Comparison of ENCODE assay signal across 26 cellular contexts in the genomic region with DNA sequence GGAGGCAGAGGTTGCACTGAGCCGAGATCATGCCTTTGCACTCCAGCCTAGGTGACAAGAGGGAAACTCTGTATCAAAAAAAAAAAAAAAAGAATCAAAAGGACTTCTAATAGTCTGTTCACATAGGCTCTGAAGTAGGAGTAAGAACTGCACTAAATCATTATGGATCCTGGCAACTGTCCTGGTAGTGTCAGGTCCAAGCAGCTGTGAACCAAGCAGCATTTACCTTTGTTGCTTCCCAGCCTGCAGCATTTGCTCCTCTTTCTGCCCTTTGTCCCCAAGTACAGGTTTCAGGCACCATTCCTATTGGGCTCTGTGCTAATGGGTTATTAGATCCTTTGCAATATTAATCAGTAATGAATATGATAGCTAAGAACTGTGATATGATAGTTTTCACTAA.
DNase-seq lines count a peak whose midpoint lies in the region; ATAC-seq and TF ChIP-seq lines count a peak whose summit lies in the region.
"Had no signal": no experiment of that assay in that cellular context is flagged by ENCODE, and none has a peak within 500 bp of the region (broad histone marks: within the 10 kb centered on the region; RNA-seq: fewer than 3 reads in every experiment).

No MANE protein-coding gene starts in this region.

- no peaks in the 10 kb centered on the region for H3K27me3 ChIP-seq in HCT116 (ENCODE audit: insufficient read depth, low read length)
- H3K27me3 ChIP-seq: esophagus squamous epithelium, ovary had no signal

- peaks cover 21 to 37% of the 10 kb centered on the region in 2 experiments for H3K4me1 ChIP-seq in HCT116 (ENCODE audit: control insufficient read depth in 1 of 2, insufficient read depth in 2 of 2, low read length in 2 of 2)
- H3K4me1 ChIP-seq: esophagus squamous epithelium had no signal

- POLR2A ChIA-PET in HCT116 (lab: Charles Lee) = no interaction called here
- POLR2A ChIA-PET in activated CD8-positive, alpha-beta T cell treated with anti-CD3 and anti-CD28 coated beads for 36 hours (lab: Charles Lee) = no interaction called here

- H3K4me3 Mint-ChIP-seq in activated CD8-positive, alpha-beta T cell treated with anti-CD3 and anti-CD28 coated beads for 36 hours = no peak overlapping the region
- no peak overlapping the region for H3K4me3 Mint-ChIP-seq in activated T-helper 17 cell treated with anti-CD3 and anti-CD28 coated beads, Interleukin-2, amount 50 U/mL, for 72 hours
- H3K4me3 Mint-ChIP-seq: activated CD4-positive, alpha-beta memory T cell treated with anti-CD3 and anti-CD28 coated beads for 36 hours; activated naive CD4-positive, alpha-beta T cell treated with anti-CD3 and anti-CD28 coated beads, Interleukin-2, amount 50 U/mL, for 24 hours; CD14-positive monocyte; memory B cell; T-helper 2 cell treated with Interferon-gamma antibody and Interleukin-4, amounts not matched to agents 5 μg/mL and 100 μg/mL, for 36 hours had no signal

- H3K9me3 ChIP-seq in HCT116 (ENCODE audit: control insufficient read depth in 1 of 2, insufficient read depth in 1 of 2, low read depth in 1 of 2, low read length in 2 of 2) = no peaks in the 10 kb centered on the region
- H3K9me3 ChIP-seq: esophagus squamous epithelium, ovary had no signal

- no peak overlapping the region for H3K4me3 ChIP-seq in AG10803 (ENCODE audit: low read length)
- peak overlapping the region in 1 of 2 experiments; percentile 35; a peak in 1 of 4 replicates for H3K4me3 ChIP-seq in HCT116 (replicated peaks in 1 of 2; ENCODE audit: low read depth in 1 of 2, low read length in 2 of 2)
- H3K4me3 ChIP-seq: esophagus squamous epithelium, ovary had no signal

- H3K4me1 Mint-ChIP-seq in activated CD8-positive, alpha-beta T cell treated with anti-CD3 and anti-CD28 coated beads for 36 hours (ENCODE audit: low read depth) = no peaks in the 10 kb centered on the region
- no peaks in the 10 kb centered on the region for H3K4me1 Mint-ChIP-seq in activated T-helper 17 cell treated with anti-CD3 and anti-CD28 coated beads, Interleukin-2, amount 50 U/mL, for 72 hours
- H3K4me1 Mint-ChIP-seq: activated naive CD4-positive, alpha-beta T cell treated with anti-CD3 and anti-CD28 coated beads, Interleukin-2, amount 50 U/mL, for 24 hours; CD14-positive monocyte; memory B cell had no signal

- peak overlapping the region; percentile 77 for H3K4me2 ChIP-seq in HCT116 (ENCODE audit: low read length)

- CTCF ChIA-PET in HCT116 (lab: Charles Lee) = no interaction called here
- CTCF ChIA-PET in activated CD8-positive, alpha-beta T cell treated with anti-CD3 and anti-CD28 coated beads for 36 hours (lab: Charles Lee) = no interaction called here

- TF ChIP-seq POLR2A in HCT116 (IDR thresholded peaks at IDR 0.05; ENCODE audit: borderline replicate concordance, extremely low read depth, insufficient read depth, insufficient read length) = no peak

- H3K9me3 Mint-ChIP-seq in activated CD8-positive, alpha-beta T cell treated with anti-CD3 and anti-CD28 coated beads for 36 hours = no peaks in the 10 kb centered on the region
- no peaks in the 10 kb centered on the region for H3K9me3 Mint-ChIP-seq in activated T-helper 17 cell treated with anti-CD3 and anti-CD28 coated beads, Interleukin-2, amount 50 U/mL, for 72 hours
- H3K9me3 Mint-ChIP-seq: activated naive CD4-positive, alpha-beta T cell treated with anti-CD3 and anti-CD28 coated beads, Interleukin-2, amount 50 U/mL, for 24 hours; memory B cell; T-helper 2 cell treated with Interferon-gamma antibody and Interleukin-4, amounts not matched to agents 5 μg/mL and 100 μg/mL, for 36 hours had no signal

- RAD21 ChIA-PET in HCT116 (lab: Charles Lee; ENCODE audit: low non-redundant PET in 1 of 2, low total read pairs in 2 of 2, uncharacterized antibody in 2 of 2, unreplicated experiment in 2 of 2) = no interaction called here

- TF ChIP-seq CTCF in AG10803 (conservative IDR thresholded peaks at IDR 0.05; ENCODE audit: low read length) (no peak), HCT116 (IDR thresholded peaks at IDR 0.05 in 2 of 3, conservative IDR thresholded peaks at IDR 0.05 in 1 of 3; ENCODE audit: borderline replicate concordance in 1 of 3, insufficient read depth in 1 of 3, low read depth in 2 of 3, low read length in 2 of 3) (no peak)
- TF ChIP-seq CTCF in activated CD8-positive, alpha-beta T cell treated with anti-CD3 and anti-CD28 coated beads for 36 hours (IDR thresholded peaks at IDR 0.05) = no peak

- no peak overlapping the region for H3K9ac ChIP-seq in HCT116 (ENCODE audit: low read length)

- no peaks in the 10 kb centered on the region for H3K79me2 ChIP-seq in HCT116 (ENCODE audit: insufficient read depth, low read length)

- no peaks in the 10 kb centered on the region for H4K20me1 ChIP-seq in HCT116 (ENCODE audit: insufficient read depth)

- peak; percentile 2 for DNase-seq in AG10803 (ENCODE audit: low read depth)
- no peak for DNase-seq in HCT116 (ENCODE audit: low read depth, low spot score)
- DNase-seq in RPMI7951 (ENCODE audit: low read depth) = peak; percentile 28
- peak; percentile 18 for DNase-seq in left kidney (ENCODE audit: low read depth, low spot score)
- no peak for DNase-seq in COLO668 (lab: John Stamatoyannopoulos, UW; ENCODE audit: unreplicated experiment)
- DNase-seq in iPS-NIHi11 (ENCODE audit: low spot score) = no peak
- DNase-seq in activated CD8-positive, alpha-beta T cell treated with anti-CD3 and anti-CD28 coated beads for 36 hours = no peak
- DNase-seq: activated CD4-positive, alpha-beta memory T cell treated with anti-CD3 and anti-CD28 coated beads for 36 hours; activated CD4-positive, alpha-beta T cell treated with anti-CD3 and anti-CD28 coated beads for 1 hour; activated CD8-positive, alpha-beta memory T cell treated with anti-CD3 and anti-CD28 coated beads, Interleukin-2, amount 50 U/mL, for 48 hours; amniotic stem cell; esophagus squamous epithelium; KG1; left colon; MM.1S; NCI-H1436; NCI-H524 treated with DMSO at 0.1 percent for 48 hours; ovary; stimulated activated CD4-positive, alpha-beta T cell treated with anti-CD3 and anti-CD28 coated beads, Interleukin-2, amount 100 ng/mL, for 24 hours; stimulated activated naive CD8-positive, alpha-beta T cell treated with anti-CD3 and anti-CD28 coated beads, Interleukin-15, Interleukin-2, amounts not matched to agents 100 U/mL and 50 U/mL, for 24 hours had no signal

- no peak overlapping the region for H3K27ac Mint-ChIP-seq in activated CD8-positive, alpha-beta T cell treated with anti-CD3 and anti-CD28 coated beads for 36 hours
- H3K27ac Mint-ChIP-seq in activated T-helper 17 cell treated with anti-CD3 and anti-CD28 coated beads, Interleukin-2, amount 50 U/mL, for 72 hours = no peak overlapping the region
- H3K27ac Mint-ChIP-seq: activated CD4-positive, alpha-beta memory T cell treated with anti-CD3 and anti-CD28 coated beads for 36 hours; activated naive CD4-positive, alpha-beta T cell treated with anti-CD3 and anti-CD28 coated beads, Interleukin-2, amount 50 U/mL, for 24 hours; CD14-positive monocyte; memory B cell; T-helper 2 cell treated with Interferon-gamma antibody and Interleukin-4, amounts not matched to agents 5 μg/mL and 100 μg/mL, for 36 hours had no signal

- peaks cover 4% of the 10 kb centered on the region for H3K27me3 Mint-ChIP-seq in activated CD8-positive, alpha-beta T cell treated with anti-CD3 and anti-CD28 coated beads for 36 hours
- H3K27me3 Mint-ChIP-seq in activated T-helper 17 cell treated with anti-CD3 and anti-CD28 coated beads, Interleukin-2, amount 50 U/mL, for 72 hours = no peaks in the 10 kb centered on the region
- H3K27me3 Mint-ChIP-seq: activated CD4-positive, alpha-beta memory T cell treated with anti-CD3 and anti-CD28 coated beads for 36 hours had no signal

- peak overlapping the region; percentile 22 for H2AFZ ChIP-seq in HCT116 (ENCODE audit: low read depth, low read length, poor library complexity, severe bottlenecking)

- ATAC-seq in HCT116 = peak; percentile 28; the same call in 1 of the 2 replicates
- no peak for ATAC-seq in activated CD8-positive, alpha-beta T cell treated with anti-CD3 and anti-CD28 coated beads for 36 hours
- no peak for ATAC-seq in activated T-helper 17 cell treated with anti-CD3 and anti-CD28 coated beads, Interleukin-2, amount 50 U/mL, for 72 hours (replicated peaks)
- ATAC-seq: left colon; Panc1; stimulated activated naive CD8-positive, alpha-beta T cell treated with anti-CD3 and anti-CD28 coated beads, Interleukin-15, Interleukin-2, amounts not matched to agents 100 U/mL and 50 U/mL, for 24 hours had no signal

- no peaks in the 10 kb centered on the region for H3K36me3 Mint-ChIP-seq in activated CD8-positive, alpha-beta T cell treated with anti-CD3 and anti-CD28 coated beads for 36 hours (ENCODE audit: low read depth)
- H3K36me3 Mint-ChIP-seq in activated T-helper 17 cell treated with anti-CD3 and anti-CD28 coated beads, Interleukin-2, amount 50 U/mL, for 72 hours (ENCODE audit: low read depth) = no peaks in the 10 kb centered on the region
- H3K36me3 Mint-ChIP-seq: activated CD4-positive, alpha-beta memory T cell treated with anti-CD3 and anti-CD28 coated beads for 36 hours; activated naive CD4-positive, alpha-beta T cell treated with anti-CD3 and anti-CD28 coated beads, Interleukin-2, amount 50 U/mL, for 24 hours; CD14-positive monocyte; memory B cell had no signal

- no peak overlapping the region for H3K27ac ChIP-seq in HCT116 (ENCODE audit: low read depth, low read length)
- H3K27ac ChIP-seq: esophagus squamous epithelium, ovary had no signal

- no peak for TF ChIP-seq RAD21 in HCT116 (IDR thresholded peaks at IDR 0.05; ENCODE audit: low read depth)

- no TSS peak for BruUV-seq in HCT116 (replicated peaks; lab: Mats Ljungman, UMichigan)

- no peaks in the 10 kb centered on the region for H3K36me3 ChIP-seq in HCT116 (ENCODE audit: control insufficient read depth in 1 of 2, insufficient read depth in 2 of 2, low read length in 2 of 2)
- H3K36me3 ChIP-seq: esophagus squamous epithelium, ovary had no signal

- intact Hi-C loops in HCT116 (cut with micrococcal nuclease) = no loop called here
- intact Hi-C loops in activated CD8-positive, alpha-beta T cell treated with anti-CD3 and anti-CD28 coated beads for 36 hours (cut with micrococcal nuclease) = no loop called here

- no peaks in the 10 kb centered on the region for H3K9me2 ChIP-seq in HCT116 (ENCODE audit: insufficient read depth)

TF ChIP-seq in HCT116, 20 proteins besides CTCF, POLR2A, EP300 and RAD21 (continues in another document):
- TF ChIP-seq YY1 (IDR thresholded peaks at IDR 0.05; ENCODE audit: extremely low read depth, insufficient replicate concordance, low read depth, low read length) (no peak), ELF1 (IDR thresholded peaks at IDR 0.05; ENCODE audit: borderline replicate concordance, low read depth) (no peak), TCF7L2 (IDR thresholded peaks at IDR 0.05; ENCODE audit: borderline replicate concordance, extremely low read depth, insufficient read depth, insufficient read length) (no peak), EZH2phosphoT487 (IDR thresholded peaks at IDR 0.05; ENCODE audit: borderline replicate concordance) (no peak), CEBPB (IDR thresholded peaks at IDR 0.05; ENCODE audit: low read depth) (no peak)

Comparison
In these comparisons a context has a peak if more than half of its experiments do, and no peak if none do; other contexts are left out.
1. DNase-seq: peak in AG10803 (single experiment), RPMI7951 (single experiment) and left kidney (single experiment); none in HCT116 (single experiment), COLO668 (single experiment), iPS-NIHi11 (single experiment) and activated CD8-positive, alpha-beta T cell treated with anti-CD3 and anti-CD28 coated beads for 36 hours (single experiment).